In the genomic region with DNA sequence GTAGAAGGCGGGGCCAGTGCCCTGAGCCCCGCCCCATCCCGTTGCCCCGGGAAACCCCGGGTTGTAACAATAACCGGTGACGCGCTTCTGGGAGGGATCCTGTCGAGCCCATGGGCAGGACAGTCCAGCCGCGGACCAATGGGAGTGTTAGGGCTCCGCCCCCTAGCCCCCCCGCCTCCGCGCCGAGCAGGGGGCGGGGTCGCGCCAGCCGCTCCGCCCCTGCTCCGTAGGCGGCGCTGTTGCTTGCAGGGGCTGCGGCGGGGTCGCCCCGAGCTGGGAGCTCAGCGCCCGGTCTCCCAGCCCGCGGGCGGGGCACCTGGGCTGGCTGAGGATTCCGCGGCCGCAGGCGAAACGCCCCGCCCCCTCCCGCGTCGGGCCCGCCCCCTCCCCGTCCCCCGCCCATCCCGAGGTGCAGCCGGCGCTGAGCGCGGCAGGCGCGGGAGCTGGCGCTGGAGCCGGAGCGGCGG, we compare ENCODE assay signal across 8 cellular contexts. TPM values are rescaled to one million over a fixed set of nuclear protein-coding genes. Genes with fewer than 3 reads are reported as not detected.
DNase-seq lines count a peak whose midpoint lies in the region; ATAC-seq and TF ChIP-seq lines count a peak whose summit lies in the region.

A gene (plus strand): TSS at position 407 of the 467 bp plus-strand sequence.

- H3K36me3 ChIP-seq in left ventricle myocardium inferior: no peaks in the 10 kb centered on the region
- no peaks in the 10 kb centered on the region for H3K36me3 ChIP-seq in upper lobe of right lung

- peak within 1 kb of the TSS; percentile 75 for H3K27ac ChIP-seq in left ventricle myocardium inferior (replicated peaks)
- no peak within 1 kb of the TSS for H3K27ac ChIP-seq in upper lobe of right lung

- TF ChIP-seq CTCF in GM12865 (IDR thresholded peaks at IDR 0.05; ENCODE audit: insufficient read depth, low read depth, low read length, missing control alignments) (peak; percentile 32), left ventricle myocardium inferior (IDR thresholded peaks at IDR 0.05; ENCODE audit: borderline replicate concordance) (peak; percentile 71), upper lobe of right lung (IDR thresholded peaks at IDR 0.05) (peak; percentile 47)

- ATAC-seq in HG02852 (IDR thresholded peaks at IDR 0.05; ENCODE audit: unreplicated experiment) (peak; percentile 93), upper lobe of right lung (peak; percentile 96)

- intact Hi-C loops in left ventricle myocardium inferior (cut with micrococcal nuclease) (no loop called here), posterior vena cava (cut with DNase I) (loop anchor here in 1 of 2 donors (5.0 kb wide), 1 partner anchor 564 kb away; no protein-coding TSS in a partner anchor), upper lobe of right lung (cut with DNase I) (no loop called here)

- peaks cover 76% of the 10 kb centered on the region for H3K4me1 ChIP-seq in left ventricle myocardium inferior
- peaks cover 12% of the 10 kb centered on the region for H3K4me1 ChIP-seq in upper lobe of right lung

- no peaks in the 10 kb centered on the region for H3K9me3 ChIP-seq in left ventricle myocardium inferior (replicated peaks)
- no peaks in the 10 kb centered on the region for H3K9me3 ChIP-seq in upper lobe of right lung

- H3K4me3 ChIP-seq in GM12865 (ENCODE audit: low read depth, low read length) (peak within 1 kb of the TSS; percentile 34), left ventricle myocardium inferior (peak within 1 kb of the TSS; percentile 76), upper lobe of right lung (peak within 1 kb of the TSS; percentile 59)

- H3K27me3 ChIP-seq in left ventricle myocardium inferior (ENCODE audit: low read depth) (peaks cover 16% of the 10 kb centered on the region), upper lobe of right lung (peaks cover 19% of the 10 kb centered on the region)

- DNase-seq in GM12865 (ENCODE audit: low read depth) (peak; percentile 95), NCI-H1436 (lab: John Stamatoyannopoulos, UW) (peak; percentile 98), T-helper 1 cell (peak; percentile 85 to 90 (median 90)), amygdala (lab: John Stamatoyannopoulos, UW) (peak in 55 of 56 donors; percentile 73 to 99 (median 94)), left ventricle myocardium inferior (peak; percentile 98), posterior vena cava (ENCODE audit: low spot score) (peak; percentile 99), upper lobe of right lung (peak; percentile 99)

RNA-seq across cellular contexts. Expression of the gene that starts here (rescaled TPM):
- total RNA-seq in left ventricle myocardium inferior (2.1 TPM), posterior vena cava (under 1 TPM; 0.62 to 0.83 TPM), upper lobe of right lung (0.43 TPM)

Comparison
In these comparisons a context has a peak if more than half of its experiments do, and no peak if none do; other contexts are left out.
1. Peak in DNase-seq in posterior vena cava; RNA of the gene not detected or under 1 TPM.
2. Peak in DNase-seq, ATAC-seq and H3K4me3 ChIP-seq in upper lobe of right lung; RNA of the gene not detected or under 1 TPM.